In genomic region chr1:24392604-24392946, GRCh38 we compare ENCODE assay signal across 9 cellular contexts. TPM values are rescaled to one million over a fixed set of nuclear protein-coding genes. Genes with fewer than 3 reads are reported as not detected.
DNase-seq lines count a peak whose midpoint lies in the region; ATAC-seq and TF ChIP-seq lines count a peak whose summit lies in the region.
"Had no signal": no experiment of that assay in that cellular context is flagged by ENCODE, and none has a peak within 500 bp of the region (broad histone marks: within the 10 kb centered on the region; RNA-seq: fewer than 3 reads in every experiment).

No MANE protein-coding gene starts in this region.

- no peaks in the 10 kb centered on the region for H3K9me2 ChIP-seq in OCI-LY7 (ENCODE audit: insufficient read depth, low read length)

- H3K9me3 ChIP-seq in OCI-LY7 (ENCODE audit: low read length) = peaks cover 10% of the 10 kb centered on the region; the same call in 1 of the 2 replicates
- H3K9me3 ChIP-seq in stomach = no peaks in the 10 kb centered on the region

- H4K8ac ChIP-seq in mesendoderm (ENCODE audit: low read depth, low read length) = no peak overlapping the region

- peak overlapping the region; percentile 88 for H3K27ac ChIP-seq in OCI-LY7 (ENCODE audit: low read depth, low read length, poor library complexity, severe bottlenecking)
- H3K27ac ChIP-seq in stomach = peak overlapping the region in 4 of 5 donors; percentile 67 to 84 (median 84)
- no peak overlapping the region for H3K27ac ChIP-seq in mesendoderm (ENCODE audit: low read depth, low read length)

- peak overlapping the region; percentile 93 for H2AFZ ChIP-seq in OCI-LY7 (ENCODE audit: low read length)

- H3K27me3 Mint-ChIP-seq in activated CD4-positive, alpha-beta T cell treated with anti-CD3 and anti-CD28 coated beads, Interleukin-2, amount 10 ng/mL, durations not matched to agents 24 days and 14 days = no peaks in the 10 kb centered on the region
- no peaks in the 10 kb centered on the region for H3K27me3 Mint-ChIP-seq in effector memory CD8-positive, alpha-beta T cell

- peaks cover 28% of the 10 kb centered on the region for H3K4me1 Mint-ChIP-seq in activated CD4-positive, alpha-beta T cell treated with anti-CD3 and anti-CD28 coated beads, Interleukin-2, amount 10 ng/mL, durations not matched to agents 24 days and 14 days
- peaks cover 14 to 21% of the 10 kb centered on the region in 2 donors for H3K4me1 Mint-ChIP-seq in effector memory CD8-positive, alpha-beta T cell (ENCODE audit: low read depth in 2 of 2)

- H3K56ac ChIP-seq in mesendoderm (ENCODE audit: low read length) = no peak overlapping the region

- TF ChIP-seq EP300 in stomach (IDR thresholded peaks at IDR 0.05) = no peak

- H3K79me2 ChIP-seq in OCI-LY7 (ENCODE audit: insufficient read depth, low read depth, low read length) (no peaks in the 10 kb centered on the region), mesendoderm (ENCODE audit: control insufficient read depth, insufficient read depth, low read length) (no peaks in the 10 kb centered on the region)

- H3K4me3 ChIP-seq in OCI-LY7 (ENCODE audit: low read depth, low read length, poor library complexity, severe bottlenecking) (peak overlapping the region; percentile 58), stomach (no peak overlapping the region), mesendoderm (ENCODE audit: low read length) (no peak overlapping the region)

- no peak for ATAC-seq in effector memory CD8-positive, alpha-beta T cell (replicated peaks)
- ATAC-seq in HG02588 (IDR thresholded peaks at IDR 0.05; ENCODE audit: unreplicated experiment) = no peak
- ATAC-seq in HG02938 (IDR thresholded peaks at IDR 0.05; ENCODE audit: unreplicated experiment) = no peak

- POLR2A ChIA-PET in OCI-LY7 (lab: Charles Lee) = interaction anchor here (0.5 to 4.3 kb wide), 11 partner anchors 16 to 1234 kb away, joined by 3 to 45 read pairs (median 5); partner anchors contain the start of gene STPG1

- peak overlapping the region; percentile 79 for H3K4me3 Mint-ChIP-seq in activated CD4-positive, alpha-beta T cell treated with anti-CD3 and anti-CD28 coated beads, Interleukin-2, amount 10 ng/mL, durations not matched to agents 24 days and 14 days
- H3K4me3 Mint-ChIP-seq in effector memory CD8-positive, alpha-beta T cell = peak overlapping the region; percentile 83 to 87

- intact Hi-C loops in activated CD4-positive, alpha-beta T cell treated with anti-CD3 and anti-CD28 coated beads, Interleukin-2, amount 10 ng/mL, durations not matched to agents 24 days and 14 days (cut with micrococcal nuclease) = loop anchor here (1.0 to 2.0 kb wide), 4 partner anchors 20 to 322 kb away; partner anchors contain the start of gene STPG1
- intact Hi-C loops in OCI-LY7 (cut with micrococcal nuclease; ENCODE audit: unreplicated experiment) (loop anchor here (1.0 kb wide), 3 partner anchors 195 to 321 kb away; no protein-coding TSS in a partner anchor), stomach (cut with DNase I; ENCODE audit: low total_unique reads) (no loop called here)

- H3K27ac Mint-ChIP-seq in activated CD4-positive, alpha-beta T cell treated with anti-CD3 and anti-CD28 coated beads, Interleukin-2, amount 10 ng/mL, durations not matched to agents 24 days and 14 days = peak overlapping the region; percentile 87
- H3K27ac Mint-ChIP-seq in effector memory CD8-positive, alpha-beta T cell = peak overlapping the region; percentile 98

- peaks cover 44% of the 10 kb centered on the region for H3K4me1 ChIP-seq in OCI-LY7 (ENCODE audit: insufficient read depth, low read length, poor library complexity, severe bottlenecking)
- H3K4me1 ChIP-seq in stomach = peaks cover 0 to 38% (median 21%) of the 10 kb centered on the region in 4 donors
- no peaks in the 10 kb centered on the region for H3K4me1 ChIP-seq in mesendoderm (ENCODE audit: control insufficient read depth, low read depth, low read length)

- H3K36me3 ChIP-seq in OCI-LY7 (ENCODE audit: insufficient read depth, low read length) = no peaks in the 10 kb centered on the region
- H3K36me3 ChIP-seq in stomach = peaks cover 0 to under 1% (median 0%) of the 10 kb centered on the region in 4 donors
- no peaks in the 10 kb centered on the region for H3K36me3 ChIP-seq in mesendoderm (ENCODE audit: control insufficient read depth, insufficient read depth, low read length)

- H3K9me3 Mint-ChIP-seq in activated CD4-positive, alpha-beta T cell treated with anti-CD3 and anti-CD28 coated beads, Interleukin-2, amount 10 ng/mL, durations not matched to agents 24 days and 14 days = no peaks in the 10 kb centered on the region
- no peaks in the 10 kb centered on the region for H3K9me3 Mint-ChIP-seq in effector memory CD8-positive, alpha-beta T cell

- WGBS in stomach, 5 donors = 77 to 91% (median 88%) methylated on average over 4 of the region's 4 CpGs
- WGBS in mesendoderm (ENCODE audit: extremely low coverage, insufficient coverage, low lambda C conversion rate) = no CpG with 5 or more reads among the region's 4 CpGs

- no peak overlapping the region for H2BK120ac ChIP-seq in mesendoderm (ENCODE audit: low read depth, low read length)

- H3K4me2 ChIP-seq in OCI-LY7 (ENCODE audit: low read length) (peak overlapping the region; percentile 86), mesendoderm (ENCODE audit: low read length) (no peak overlapping the region)

- H3K27me3 ChIP-seq in stomach (no peaks in the 10 kb centered on the region), mesendoderm (ENCODE audit: insufficient read depth, low read length, poor library complexity) (no peaks in the 10 kb centered on the region)

- no peak overlapping the region for H3K18ac ChIP-seq in mesendoderm (ENCODE audit: low read length)

- H3K23ac ChIP-seq in mesendoderm (ENCODE audit: low read length) = no peak overlapping the region

- no peak overlapping the region for H3K9ac ChIP-seq in mesendoderm (ENCODE audit: low read length)

- TF ChIP-seq CTCF in OCI-LY7 (conservative IDR thresholded peaks at IDR 0.05; ENCODE audit: low read length) = peak; percentile 63
- peak in 1 of 7 experiments; percentile 23 for TF ChIP-seq CTCF in stomach (IDR thresholded peaks at IDR 0.05)

- no peak overlapping the region for H2BK15ac ChIP-seq in mesendoderm (replicated peaks; ENCODE audit: low read depth)

- H3K79me1 ChIP-seq in mesendoderm (ENCODE audit: low read length) = no peaks in the 10 kb centered on the region

- no peak overlapping the region for H3K4ac ChIP-seq in mesendoderm (ENCODE audit: low read depth, low read length)

- no peak for TF ChIP-seq POLR2A in stomach (IDR thresholded peaks at IDR 0.05)

- no TSS peak for BruUV-seq in OCI-LY7 (replicated peaks; lab: Mats Ljungman, UMichigan)

- H4K20me1 ChIP-seq in OCI-LY7 (ENCODE audit: insufficient read depth, low read length) = no peaks in the 10 kb centered on the region

- H2AK5ac ChIP-seq in mesendoderm (ENCODE audit: low read length) = no peak overlapping the region

- DNase-seq in activated CD4-positive, alpha-beta T cell treated with anti-CD3 and anti-CD28 coated beads, Interleukin-2, amount 10 ng/mL, durations not matched to agents 24 days and 14 days = no peak
- DNase-seq in activated CD4-positive, alpha-beta T cell treated with anti-CD3 and anti-CD28 coated beads, Interleukin-2, amount 50 U/mL, for 4 hours = no peak
- DNase-seq in OCI-LY7 (ENCODE audit: low spot score) = no peak
- no peak for DNase-seq in effector memory CD8-positive, alpha-beta T cell
- DNase-seq in stomach = no peak
- DNase-seq in mesendoderm = no peak
- DNase-seq: GF-D8 had no signal

- peaks cover 4% of the 10 kb centered on the region for H3K36me3 Mint-ChIP-seq in activated CD4-positive, alpha-beta T cell treated with anti-CD3 and anti-CD28 coated beads, Interleukin-2, amount 10 ng/mL, durations not matched to agents 24 days and 14 days (ENCODE audit: low read depth)
- H3K36me3 Mint-ChIP-seq in effector memory CD8-positive, alpha-beta T cell (ENCODE audit: insufficient read depth) = peaks cover 6% of the 10 kb centered on the region

- CTCF ChIA-PET in OCI-LY7 (lab: Charles Lee; ENCODE audit: unreplicated experiment) = interaction anchor here (0.9 to 4.3 kb wide), 9 partner anchors 18 to 322 kb away, joined by 3 to 37 read pairs (median 4); no protein-coding TSS in a partner anchor

- no peak overlapping the region for H4K5ac ChIP-seq in mesendoderm (ENCODE audit: low read length)

- no peak overlapping the region for H2BK5ac ChIP-seq in mesendoderm (ENCODE audit: low read length)

RNA-seq across cellular contexts. Expression of gene STPG1, which starts 21.0 kb away (rescaled TPM):
- 3.8 and 5.0 TPM in 2 replicates for total RNA-seq in activated CD4-positive, alpha-beta T cell treated with anti-CD3 and anti-CD28 coated beads, Interleukin-2, amount 10 ng/mL, durations not matched to agents 24 days and 14 days
- total RNA-seq in OCI-LY7 (2014; rRNA removed; shearing (Covaris generic)) = 5.1 and 5.3 TPM in 2 replicates
- 9.6 and 10.1 TPM in 2 replicates for total RNA-seq in OCI-LY7 (2022)
- total RNA-seq in stomach = 10 to 100 TPM in 1 of 5 donors, 1 to 10 TPM in 2, under 1 TPM in 1, not detected in 1; 0.45 to 51.0 (median 6.6) TPM
- 1 to 10 TPM; 3.2 to 5.2 (median 3.7) TPM for polyA plus RNA-seq in stomach
- polyA plus RNA-seq in mesendoderm (2013, experiment 1 of 2) = 7.7 TPM
- 8.9 TPM for polyA plus RNA-seq in mesendoderm (2013, experiment 2 of 2)

RNA-seq across cellular contexts. Expression of gene NIPAL3, which starts 23.0 kb away (rescaled TPM):
- total RNA-seq in activated CD4-positive, alpha-beta T cell treated with anti-CD3 and anti-CD28 coated beads, Interleukin-2, amount 10 ng/mL, durations not matched to agents 24 days and 14 days = 25.1 and 26.3 TPM in 2 replicates
- total RNA-seq in OCI-LY7 (2014; rRNA removed; shearing (Covaris generic)) = 6.7 and 11.7 TPM in 2 replicates
- total RNA-seq in OCI-LY7 (2022) = 25.3 and 26.8 TPM in 2 replicates
- 100 to 1,000 TPM in 1 of 5 donors, 10 to 100 TPM in 3, 1 to 10 TPM in 1; 3.5 to 122 (median 33.0) TPM for total RNA-seq in stomach
- 1 to 10 TPM; 3.2 to 7.5 (median 7.1) TPM for polyA plus RNA-seq in stomach
- 3.5 TPM for polyA plus RNA-seq in mesendoderm (2013, experiment 1 of 2)
- polyA plus RNA-seq in mesendoderm (2013, experiment 2 of 2) = 3.6 TPM
